ENCODE assay signal across 2 cellular contexts in the genomic region with DNA sequence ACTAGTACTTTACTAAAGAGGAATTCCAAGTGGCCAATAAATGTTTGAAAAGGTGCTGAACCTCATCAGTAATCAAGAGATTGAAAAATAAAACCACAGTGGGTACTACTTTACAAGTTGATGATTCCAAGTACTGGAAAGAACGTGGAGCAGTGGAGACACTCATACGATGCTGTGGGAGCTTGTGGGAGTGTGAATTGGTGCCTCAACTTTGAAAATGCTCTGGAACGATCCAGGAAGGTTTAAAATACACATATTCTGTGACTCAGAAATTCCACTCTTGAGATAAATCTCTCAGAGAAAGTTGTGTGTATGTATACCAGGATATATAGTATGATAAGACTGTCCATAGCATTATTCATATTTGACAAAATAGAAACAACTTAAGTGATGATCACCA.
A peak's percentile ranks its signal among the peaks of the same experiment; 100 is the strongest.
TF ChIP-seq lines count a peak whose summit lies in the region.

No MANE protein-coding gene starts in this region.

TF ChIP-seq in IMR-90, 13 proteins besides CTCF, POLR2A, EP300 and RAD21:
- TF ChIP-seq RCOR1 (IDR thresholded peaks at IDR 0.05; ENCODE audit: insufficient replicate concordance, low read length) (no peak), NFE2L2 (IDR thresholded peaks at IDR 0.05; ENCODE audit: low read depth, low read length) (no peak), FOS (IDR thresholded peaks at IDR 0.05; ENCODE audit: low read depth, low read length) (0 out of 2 replicates have a peak, but pooled peaks have one; percentile 10), BHLHE40 (IDR thresholded peaks at IDR 0.05; ENCODE audit: low read depth, low read length) (0 out of 2 replicates have a peak, but pooled peaks have one; percentile 26)
TF ChIP-seq in IMR-90: peak in this region for 2.

TF ChIP-seq in GM12878, 131 proteins besides CTCF, POLR2A, EP300 and RAD21:
- TF ChIP-seq TCF7 (IDR thresholded peaks at IDR 0.05; ENCODE audit: borderline replicate concordance) (no peak), LARP7 (IDR thresholded peaks at IDR 0.05) (no peak), FOXM1 (IDR thresholded peaks at IDR 0.05; ENCODE audit: low read depth, low read length) (no peak), STAT1 (conservative IDR thresholded peaks at IDR 0.05) (no peak), CBFB (IDR thresholded peaks at IDR 0.05; ENCODE audit: low read depth) (no peak), RB1 (IDR thresholded peaks at IDR 0.05; ENCODE audit: borderline replicate concordance) (no peak), ZNF207 (IDR thresholded peaks at IDR 0.05; ENCODE audit: borderline replicate concordance) (no peak)
